Comparison of ENCODE assay signal across 12 cellular contexts in the genomic region with DNA sequence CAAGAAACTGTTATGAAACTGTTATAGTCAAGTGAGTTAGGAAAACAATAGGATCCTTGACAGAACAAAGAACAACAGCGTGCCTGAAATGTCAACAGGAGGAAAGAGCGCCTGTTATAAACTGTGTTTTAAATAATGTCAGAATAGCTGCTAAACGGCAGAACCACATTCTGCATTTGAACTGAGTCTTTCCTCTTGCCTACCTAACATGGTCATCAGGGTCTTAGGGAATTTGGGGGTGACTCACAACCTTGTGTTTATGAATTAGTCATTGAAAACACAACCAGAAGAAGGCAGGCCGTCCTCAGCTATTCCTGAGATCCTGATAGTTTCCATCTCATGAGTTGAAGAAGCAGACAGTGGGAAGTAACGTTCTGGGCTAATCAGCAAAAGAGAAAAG.
DNase-seq lines count a peak whose midpoint lies in the region; ATAC-seq, FAIRE-seq and TF ChIP-seq lines count a peak whose summit lies in the region.
"Had no signal": no experiment of that assay in that cellular context is flagged by ENCODE, and none has a peak within 500 bp of the region (broad histone marks: within the 10 kb centered on the region; RNA-seq: fewer than 3 reads in every experiment).

No MANE protein-coding gene starts in this region.

- 41 to 60% methylated on average over 5 of the region's 5 CpGs for WGBS in pancreas, 2 donors

- H3K4me1 ChIP-seq in ascending aorta (peaks cover 3 to 31% of the 10 kb centered on the region in 2 donors), pancreas (no peaks in the 10 kb centered on the region)

- no peaks in the 10 kb centered on the region for H3K9me3 Mint-ChIP-seq in activated naive CD8-positive, alpha-beta T cell treated with anti-CD3 and anti-CD28 coated beads, Interleukin-2, amount 50 U/mL, for 24 hours

- H3K4me1 Mint-ChIP-seq in activated naive CD8-positive, alpha-beta T cell treated with anti-CD3 and anti-CD28 coated beads, Interleukin-2, amount 50 U/mL, for 24 hours, result no peaks in the 10 kb centered on the region

- no peak overlapping the region for H3K27ac Mint-ChIP-seq in activated naive CD8-positive, alpha-beta T cell treated with anti-CD3 and anti-CD28 coated beads, Interleukin-2, amount 50 U/mL, for 24 hours

- H3K27ac ChIP-seq in ascending aorta, result peak overlapping the region; percentile 76 to 80
- H3K27ac ChIP-seq in pancreas, result no peak overlapping the region
- H3K27ac ChIP-seq: KMS-11 had no signal

- ATAC-seq in pancreas (no peak), GM18868 (IDR thresholded peaks at IDR 0.05; ENCODE audit: unreplicated experiment) (no peak)
- no peak for ATAC-seq in activated naive CD8-positive, alpha-beta T cell treated with anti-CD3 and anti-CD28 coated beads, Interleukin-2, amount 50 U/mL, for 24 hours

- H3K9me3 ChIP-seq in ascending aorta, result no peaks in the 10 kb centered on the region
- no peaks in the 10 kb centered on the region for H3K9me3 ChIP-seq in pancreas

- peak; percentile 97 for FAIRE-seq in H54 (lab: Jason Lieb, UNC)
- FAIRE-seq in pancreas (lab: Jason Lieb, UNC), result no peak
- FAIRE-seq: TTC549 had no signal

- DNase-seq in H54 (ENCODE audit: insufficient read length, low spot score) (peak; percentile 34), ascending aorta (ENCODE audit: low spot score in 2 of 2) (peak in 1 of 2 donors; percentile 78), hepatic stellate cell (ENCODE audit: low spot score) (peak; percentile 55), smooth muscle cell of the brain vasculature (ENCODE audit: low read depth, low spot score) (peak; percentile 79), germinal center (ENCODE audit: low spot score) (no peak), pancreas (no peak)
- DNase-seq in activated naive CD8-positive, alpha-beta T cell treated with anti-CD3 and anti-CD28 coated beads, Interleukin-2, amount 50 U/mL, for 24 hours, result no peak
- DNase-seq: erythroblast, GF-D8 had no signal

- H3K4me3 Mint-ChIP-seq in activated naive CD8-positive, alpha-beta T cell treated with anti-CD3 and anti-CD28 coated beads, Interleukin-2, amount 50 U/mL, for 24 hours, result no peak overlapping the region

- no peak for TF ChIP-seq POLR2A in H54 (IDR thresholded peaks at IDR 0.05; ENCODE audit: low read depth, low read length)

- H3K27me3 Mint-ChIP-seq in activated naive CD8-positive, alpha-beta T cell treated with anti-CD3 and anti-CD28 coated beads, Interleukin-2, amount 50 U/mL, for 24 hours, result peaks cover 2% of the 10 kb centered on the region

- H3K4me3 ChIP-seq in ascending aorta, result no peak overlapping the region
- H3K4me3 ChIP-seq in pancreas, result no peak overlapping the region

- intact Hi-C loops in ascending aorta (cut with DNase I) (loop anchor here (1.0 to 2.0 kb wide), 3 partner anchors 34 to 221 kb away; partner anchors contain the start of gene FN1), pancreas (cut with DNase I) (no loop called here)

- no peaks in the 10 kb centered on the region for H3K36me3 Mint-ChIP-seq in activated naive CD8-positive, alpha-beta T cell treated with anti-CD3 and anti-CD28 coated beads, Interleukin-2, amount 50 U/mL, for 24 hours (ENCODE audit: low read depth)

- TF ChIP-seq CTCF in ascending aorta (IDR thresholded peaks at IDR 0.05) (no peak), pancreas (IDR thresholded peaks at IDR 0.05) (no peak)

- H3K36me3 ChIP-seq in ascending aorta (no peaks in the 10 kb centered on the region), pancreas (no peaks in the 10 kb centered on the region)

- H3K27me3 ChIP-seq in ascending aorta (no peaks in the 10 kb centered on the region), pancreas (no peaks in the 10 kb centered on the region)

Comparison
In these comparisons a context has a peak if more than half of its experiments do, and no peak if none do; other contexts are left out.
1. DNase-seq: peak in H54 (single experiment), hepatic stellate cell (single experiment) and smooth muscle cell of the brain vasculature (single experiment); none in germinal center (single experiment), pancreas (0 of 6) and activated naive CD8-positive, alpha-beta T cell treated with anti-CD3 and anti-CD28 coated beads, Interleukin-2, amount 50 U/mL, for 24 hours (single experiment).
2. H3K27ac ChIP-seq: peak in ascending aorta (2 of 2); none in pancreas (0 of 4).